In genomic region chrX:79159800-79160199, GRCh38 we compare ENCODE assay signal across 1 cellular context.
TF ChIP-seq lines count a peak whose summit lies in the region.

No MANE protein-coding gene starts in this region.

TF ChIP-seq in GM12878, 131 proteins besides CTCF, POLR2A, EP300 and RAD21 (continued from another document):
- TF ChIP-seq PAX5 (IDR thresholded peaks at IDR 0.05; ENCODE audit: borderline replicate concordance, low read depth, low read length) (no peak), EGR1 (IDR thresholded peaks at IDR 0.05; ENCODE audit: borderline replicate concordance in 1 of 2, low read depth in 2 of 2, low read length in 2 of 2) (no peak), KAT2A (conservative IDR thresholded peaks at IDR 0.05; ENCODE audit: control insufficient read depth, low read depth, low read length) (no peak), CBFB (IDR thresholded peaks at IDR 0.05; ENCODE audit: low read depth) (no peak), CREM (IDR thresholded peaks at IDR 0.05; ENCODE audit: low read depth) (peak; percentile 68), NFYA (IDR thresholded peaks at IDR 0.05; ENCODE audit: borderline replicate concordance, low read depth, low read length) (no peak), CREB1 (IDR thresholded peaks at IDR 0.05; ENCODE audit: low read depth) (peak; percentile 88), RBBP5 (conservative IDR thresholded peaks at IDR 0.05) (no peak), E2F8 (IDR thresholded peaks at IDR 0.05; ENCODE audit: low read depth, partially characterized antibody) (no peak), SMAD1 (IDR thresholded peaks at IDR 0.05; ENCODE audit: low read depth, partially characterized antibody) (no peak), NR2C1 (IDR thresholded peaks at IDR 0.05) (no peak), JUNB (IDR thresholded peaks at IDR 0.05) (peak; percentile 80), RCOR1 (conservative IDR thresholded peaks at IDR 0.05; ENCODE audit: low read depth, low read length) (no peak), SREBF1 (IDR thresholded peaks at IDR 0.05; ENCODE audit: low read length) (no peak), SMARCA5 (IDR thresholded peaks at IDR 0.05) (no peak), ELK1 (IDR thresholded peaks at IDR 0.05; ENCODE audit: low read depth, low read length) (no peak), USF2 (IDR thresholded peaks at IDR 0.05; ENCODE audit: borderline replicate concordance, low read depth, low read length) (no peak), GABPA (IDR thresholded peaks at IDR 0.05; ENCODE audit: low read depth) (no peak), NFIC (IDR thresholded peaks at IDR 0.05; ENCODE audit: low read depth, low read length) (peak; percentile 68; the same call in 1 of the 2 replicates), PBX3 (IDR thresholded peaks at IDR 0.05; ENCODE audit: insufficient replicate concordance, low read depth, low read length) (no peak), MEF2A (IDR thresholded peaks at IDR 0.05; ENCODE audit: insufficient read depth, low read depth, low read length) (no peak), POLR2AphosphoS2 (IDR thresholded peaks at IDR 0.05; ENCODE audit: low read depth, low read length) (no peak), ZSCAN29 (IDR thresholded peaks at IDR 0.05) (no peak), RFX5 (IDR thresholded peaks at IDR 0.05; ENCODE audit: low read depth, low read length) (no peak), WRNIP1 (IDR thresholded peaks at IDR 0.05; ENCODE audit: borderline replicate concordance, low read depth, low read length) (no peak), RAD51 (IDR thresholded peaks at IDR 0.05) (no peak)
- TF ChIP-seq, protein P1, sequence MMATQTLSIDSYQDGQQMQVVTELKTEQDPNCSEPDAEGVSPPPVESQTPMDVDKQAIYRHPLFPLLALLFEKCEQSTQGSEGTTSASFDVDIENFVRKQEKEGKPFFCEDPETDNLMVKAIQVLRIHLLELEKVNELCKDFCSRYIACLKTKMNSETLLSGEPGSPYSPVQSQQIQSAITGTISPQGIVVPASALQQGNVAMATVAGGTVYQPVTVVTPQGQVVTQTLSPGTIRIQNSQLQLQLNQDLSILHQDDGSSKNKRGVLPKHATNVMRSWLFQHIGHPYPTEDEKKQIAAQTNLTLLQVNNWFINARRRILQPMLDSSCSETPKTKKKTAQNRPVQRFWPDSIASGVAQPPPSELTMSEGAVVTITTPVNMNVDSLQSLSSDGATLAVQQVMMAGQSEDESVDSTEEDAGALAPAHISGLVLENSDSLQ (IDR thresholded peaks at IDR 0.05) = no peak
- TF ChIP-seq, protein P2, sequence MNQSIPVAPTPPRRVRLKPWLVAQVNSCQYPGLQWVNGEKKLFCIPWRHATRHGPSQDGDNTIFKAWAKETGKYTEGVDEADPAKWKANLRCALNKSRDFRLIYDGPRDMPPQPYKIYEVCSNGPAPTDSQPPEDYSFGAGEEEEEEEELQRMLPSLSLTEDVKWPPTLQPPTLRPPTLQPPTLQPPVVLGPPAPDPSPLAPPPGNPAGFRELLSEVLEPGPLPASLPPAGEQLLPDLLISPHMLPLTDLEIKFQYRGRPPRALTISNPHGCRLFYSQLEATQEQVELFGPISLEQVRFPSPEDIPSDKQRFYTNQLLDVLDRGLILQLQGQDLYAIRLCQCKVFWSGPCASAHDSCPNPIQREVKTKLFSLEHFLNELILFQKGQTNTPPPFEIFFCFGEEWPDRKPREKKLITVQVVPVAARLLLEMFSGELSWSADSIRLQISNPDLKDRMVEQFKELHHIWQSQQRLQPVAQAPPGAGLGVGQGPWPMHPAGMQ (IDR thresholded peaks at IDR 0.05; ENCODE audit: borderline replicate concordance) = no peak
